ENCODE assay signal across 1 cellular context in genomic region chr11:57341250-57341808, GRCh38.
TF ChIP-seq lines count a peak whose summit lies in the region.

No MANE protein-coding gene starts in this region.

TF ChIP-seq in IMR-90, 13 proteins besides CTCF, POLR2A, EP300 and RAD21:
- TF ChIP-seq ELK1 (IDR thresholded peaks at IDR 0.05; ENCODE audit: borderline replicate concordance, low read depth, low read length) (no peak), FOS (IDR thresholded peaks at IDR 0.05; ENCODE audit: low read depth, low read length) (no peak), CHD1 (IDR thresholded peaks at IDR 0.05; ENCODE audit: low read depth, low read length) (no peak), RCOR1 (IDR thresholded peaks at IDR 0.05; ENCODE audit: insufficient replicate concordance, low read length) (no peak), SMC3 (IDR thresholded peaks at IDR 0.05; ENCODE audit: low read depth, low read length) (no peak), MAZ (IDR thresholded peaks at IDR 0.05; ENCODE audit: borderline replicate concordance, low read depth, low read length) (no peak), CEBPB (IDR thresholded peaks at IDR 0.05; ENCODE audit: low read depth, low read length) (no peak)
